Comparison of ENCODE assay signal across 1 cellular context in genomic region chr6:135722679-135723078, GRCh38.
TF ChIP-seq lines count a peak whose summit lies in the region.

No MANE protein-coding gene starts in this region.

TF ChIP-seq in GM23338, 12 proteins besides CTCF, POLR2A, EP300 and RAD21 (continued from another document):
- TF ChIP-seq ZNF462 (CRISPR knock-in tag; IDR thresholded peaks at IDR 0.05) (no peak), ETS1 (IDR thresholded peaks at IDR 0.05) (no peak), JUNB (IDR thresholded peaks at IDR 0.05; ENCODE audit: unreplicated experiment) (no peak)
